In genomic region chr10:127424594-127425264, GRCh38 we compare ENCODE assay signal across 18 cellular contexts.
A peak's percentile ranks its signal among the peaks of the same experiment; 100 is the strongest.
DNase-seq lines count a peak whose midpoint lies in the region; ATAC-seq, FAIRE-seq and TF ChIP-seq lines count a peak whose summit lies in the region.
"Had no signal": no experiment of that assay in that cellular context is flagged by ENCODE, and none has a peak within 500 bp of the region (broad histone marks: within the 10 kb centered on the region; RNA-seq: fewer than 3 reads in every experiment).

No MANE protein-coding gene starts in this region.

- H3K9me3 Mint-ChIP-seq in neural progenitor cell: no peaks in the 10 kb centered on the region

- H4K20me1 ChIP-seq in BLaER1 (no peaks in the 10 kb centered on the region), neural progenitor cell (ENCODE audit: low read depth) (no peaks in the 10 kb centered on the region)

- H3K27me3 ChIP-seq in BLaER1 (no peaks in the 10 kb centered on the region), gastroesophageal sphincter (no peaks in the 10 kb centered on the region), psoas muscle (ENCODE audit: insufficient read depth in 3 of 3, low read length in 2 of 3) (no peaks in the 10 kb centered on the region), neural progenitor cell (no peaks in the 10 kb centered on the region)
- H3K27me3 ChIP-seq: ovary had no signal

- peaks cover 10% of the 10 kb centered on the region for H3K4me1 ChIP-seq in BLaER1
- H3K4me1 ChIP-seq in gastroesophageal sphincter: no peaks in the 10 kb centered on the region
- H3K4me1 ChIP-seq in psoas muscle: no peaks in the 10 kb centered on the region
- no peaks in the 10 kb centered on the region for H3K4me1 ChIP-seq in neural progenitor cell

- no peaks in the 10 kb centered on the region for H3F3A ChIP-seq in neural progenitor cell (ENCODE audit: low read depth)

- 0 out of 2 replicates have a peak overlapping the region, but pooled peaks have one; percentile 2 for H3K4me2 ChIP-seq in BLaER1
- H3K4me2 ChIP-seq in neural progenitor cell: no peak overlapping the region

- H3K9me3 ChIP-seq in BLaER1 (no peaks in the 10 kb centered on the region), gastroesophageal sphincter (no peaks in the 10 kb centered on the region), psoas muscle (no peaks in the 10 kb centered on the region), neural progenitor cell (ENCODE audit: low read depth) (no peaks in the 10 kb centered on the region)
- H3K9me3 ChIP-seq: ovary had no signal

- no peak for TF ChIP-seq EP300 in gastroesophageal sphincter (IDR thresholded peaks at IDR 0.05)

- H3K27me3 Mint-ChIP-seq in neural progenitor cell (ENCODE audit: insufficient read depth, low read depth): peaks cover 3% of the 10 kb centered on the region

- H3K4me3 Mint-ChIP-seq in neural progenitor cell: no peak overlapping the region

- no peaks in the 10 kb centered on the region for H3K79me2 ChIP-seq in neural progenitor cell (ENCODE audit: low read depth)

- H3K36me3 ChIP-seq in BLaER1: no peaks in the 10 kb centered on the region
- peaks cover 0 to 86% of the 10 kb centered on the region in 2 donors for H3K36me3 ChIP-seq in gastroesophageal sphincter
- peaks cover 0 to 9% of the 10 kb centered on the region in 2 donors for H3K36me3 ChIP-seq in psoas muscle (ENCODE audit: insufficient read depth in 1 of 2, low read depth in 1 of 2)
- H3K36me3 ChIP-seq in neural progenitor cell: no peaks in the 10 kb centered on the region
- H3K36me3 ChIP-seq: ovary had no signal

- no peak overlapping the region for H3K9ac ChIP-seq in BLaER1
- H3K9ac ChIP-seq in neural progenitor cell: no peak overlapping the region

- intact Hi-C loops in psoas muscle (cut with DNase I): no loop called here

- WGBS in gastroesophageal sphincter (ENCODE audit: low coverage in 1 of 2), 2 donors: 63 to 75% methylated on average over 4 to 5 of the region's 12 CpGs
- WGBS in psoas muscle, 3 donors: 19 to 39% (median 26%) methylated on average over 12 of the region's 12 CpGs

- FAIRE-seq in GM12891 (lab: Jason Lieb, UNC): no peak
- FAIRE-seq: keratinocyte, RCC 7860, small intestine had no signal

- H3K27ac ChIP-seq in BLaER1: no peak overlapping the region
- H3K27ac ChIP-seq in gastroesophageal sphincter: no peak overlapping the region
- no peak overlapping the region for H3K27ac ChIP-seq in psoas muscle
- H3K27ac ChIP-seq in neural progenitor cell: no peak overlapping the region
- H3K27ac ChIP-seq: ovary had no signal

- H3K4me1 Mint-ChIP-seq in neural progenitor cell: peaks cover 12% of the 10 kb centered on the region

- H3K27ac Mint-ChIP-seq in neural progenitor cell: no peak overlapping the region

- DNase-seq in NCI-H2171 treated with DMSO at 0.1 percent for 48 hours (lab: John Stamatoyannopoulos, UW): peak; percentile 68
- peak; percentile 40 to 66 for DNase-seq in psoas muscle
- DNase-seq in nucleus accumbens (lab: John Stamatoyannopoulos, UW): no peak
- no peak for DNase-seq in neural progenitor cell (ENCODE audit: low spot score)
- DNase-seq in SHP77 treated with DMSO at 0.1 percent for 48 hours (lab: John Stamatoyannopoulos, UW): no peak
- no peak for DNase-seq in GM12891 (ENCODE audit: insufficient read length, low spot score)
- DNase-seq: activated naive CD4-positive, alpha-beta T cell treated with anti-CD3 and anti-CD28 coated beads, Interleukin-2, amount 50 U/mL, for 16 hours; activated T-cell treated with anti-CD3 and anti-CD28 coated beads for 4 hours; AML-193; GOT3; KG1; NCI-H1048; ovary; small intestine had no signal

- ATAC-seq in gastroesophageal sphincter (peak; percentile 81), psoas muscle (peak in 3 of 4 donors; percentile 39 to 70 (median 60))

- peaks cover 25% of the 10 kb centered on the region for H3K36me3 Mint-ChIP-seq in neural progenitor cell

- no peak overlapping the region for H2AFZ ChIP-seq in neural progenitor cell (replicated peaks)

- no peak overlapping the region for H3K4me3 ChIP-seq in BLaER1
- H3K4me3 ChIP-seq in gastroesophageal sphincter: no peak overlapping the region
- H3K4me3 ChIP-seq in psoas muscle: no peak overlapping the region
- no peak overlapping the region for H3K4me3 ChIP-seq in neural progenitor cell
- H3K4me3 ChIP-seq: ovary had no signal

- TF ChIP-seq POLR2A in gastroesophageal sphincter (IDR thresholded peaks at IDR 0.05) (no peak), GM12891 (IDR thresholded peaks at IDR 0.05; ENCODE audit: low read depth, low read length) (no peak)

- TF ChIP-seq CTCF in gastroesophageal sphincter (IDR thresholded peaks at IDR 0.05) (no peak), psoas muscle (IDR thresholded peaks at IDR 0.05) (no peak), neural progenitor cell (IDR thresholded peaks at IDR 0.05) (no peak)

TF ChIP-seq in GM12891, 5 proteins besides CTCF, POLR2A, EP300 and RAD21:
- TF ChIP-seq SPI1 (IDR thresholded peaks at IDR 0.05; ENCODE audit: low read depth, low read length) (no peak), POU2F2 (IDR thresholded peaks at IDR 0.05; ENCODE audit: low read depth, low read length) (no peak), POLR2AphosphoS5 (IDR thresholded peaks at IDR 0.05; ENCODE audit: low read depth, low read length) (no peak), PAX5 (IDR thresholded peaks at IDR 0.05; ENCODE audit: insufficient read depth, low read length, severe bottlenecking) (no peak), TAF1 (IDR thresholded peaks at IDR 0.05; ENCODE audit: low read depth, low read length) (no peak)
TF ChIP-seq in GM12891: peak in this region for 0.

Comparison
In these comparisons a context has a peak if more than half of its experiments do, and no peak if none do; other contexts are left out.
1. DNase-seq: peak in NCI-H2171 treated with DMSO at 0.1 percent for 48 hours (single experiment) and psoas muscle (2 of 2); none in nucleus accumbens (0 of 56), neural progenitor cell (single experiment), SHP77 treated with DMSO at 0.1 percent for 48 hours (single experiment) and GM12891 (single experiment).